23 cellular contexts compared by ENCODE assay signal in the genomic region with DNA sequence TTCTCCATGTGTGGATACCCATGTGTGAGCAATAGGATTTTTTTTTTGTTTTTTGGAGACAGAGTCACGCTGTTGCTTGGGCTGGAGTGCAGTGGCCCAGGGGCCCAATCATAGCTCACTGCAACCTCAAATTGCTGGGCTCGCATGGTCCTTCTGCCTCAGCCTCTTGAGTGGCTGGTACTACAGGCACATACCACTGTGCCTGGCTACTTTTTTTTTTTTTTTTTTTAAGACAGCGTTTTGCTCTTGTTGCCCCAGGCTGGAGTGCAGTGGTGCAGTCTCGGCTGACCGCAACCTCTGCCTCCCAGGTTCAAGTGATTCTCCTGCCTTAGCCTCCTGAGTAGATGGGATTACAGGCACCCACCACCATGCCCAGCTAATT. TPM values are rescaled to one million over a fixed set of nuclear protein-coding genes. Genes with fewer than 3 reads are reported as not detected.
A peak's percentile ranks its signal among the peaks of the same experiment; 100 is the strongest.
DNase-seq lines count a peak whose midpoint lies in the region; ATAC-seq and TF ChIP-seq lines count a peak whose summit lies in the region.
"Had no signal": no experiment of that assay in that cellular context is flagged by ENCODE, and none has a peak within 500 bp of the region (broad histone marks: within the 10 kb centered on the region; RNA-seq: fewer than 3 reads in every experiment).

No MANE protein-coding gene starts in this region.

- peaks cover 12% of the 10 kb centered on the region for H3K36me3 Mint-ChIP-seq in CD4-positive, alpha-beta T cell (ENCODE audit: low read depth)
- H3K36me3 Mint-ChIP-seq in dendritic cell treated with granulocyte-macrophage colony-stimulating factor and Interleukin-4, amounts not matched to agents 40 ng/mL and 50 ng/mL, for 4 days (ENCODE audit: low read depth): peaks cover 76% of the 10 kb centered on the region

- H3K9me3 ChIP-seq in CD4-positive, alpha-beta T cell (ENCODE audit: control insufficient read depth, low read length): no peaks in the 10 kb centered on the region
- H3K9me3 ChIP-seq in HEK293 (ENCODE audit: control insufficient read depth, insufficient read depth, low read depth, low read length) (no peaks in the 10 kb centered on the region), neutrophil (no peaks in the 10 kb centered on the region)
- H3K9me3 ChIP-seq: adrenal gland, sigmoid colon, thyroid gland had no signal

- no peak overlapping the region for H3K4me3 Mint-ChIP-seq in CD4-positive, alpha-beta T cell
- no peak overlapping the region for H3K4me3 Mint-ChIP-seq in dendritic cell treated with granulocyte-macrophage colony-stimulating factor and Interleukin-4, amounts not matched to agents 40 ng/mL and 50 ng/mL, for 4 days
- H3K4me3 Mint-ChIP-seq: mesothelial cell of epicardium, neural progenitor cell had no signal

- H3K27me3 Mint-ChIP-seq in CD4-positive, alpha-beta T cell: no peaks in the 10 kb centered on the region
- H3K27me3 Mint-ChIP-seq in dendritic cell treated with granulocyte-macrophage colony-stimulating factor and Interleukin-4, amounts not matched to agents 40 ng/mL and 50 ng/mL, for 4 days: no peaks in the 10 kb centered on the region

- H3K4me3 ChIP-seq in HEK293 (ENCODE audit: low read depth, low read length) (no peak overlapping the region), neutrophil (ENCODE audit: low read depth in 1 of 2, low read length in 1 of 2) (no peak overlapping the region)
- H3K4me3 ChIP-seq: adrenal gland, GM12878, neural progenitor cell, sigmoid colon, thyroid gland had no signal

- H3K9me3 Mint-ChIP-seq in CD4-positive, alpha-beta T cell: no peaks in the 10 kb centered on the region
- H3K9me3 Mint-ChIP-seq in dendritic cell treated with granulocyte-macrophage colony-stimulating factor and Interleukin-4, amounts not matched to agents 40 ng/mL and 50 ng/mL, for 4 days: no peaks in the 10 kb centered on the region
- H3K9me3 Mint-ChIP-seq: mesothelial cell of epicardium, neural progenitor cell had no signal

- H3K36me3 ChIP-seq in HEK293 (ENCODE audit: control insufficient read depth in 2 of 2, insufficient read depth in 1 of 2, low read length in 2 of 2) (peaks cover 0 to 22% of the 10 kb centered on the region in 2 experiments; a peak in 2 of 3 replicates), neutrophil (peaks cover 44% of the 10 kb centered on the region)
- H3K36me3 ChIP-seq: adrenal gland, neural progenitor cell, thyroid gland had no signal

- CTCF ChIA-PET in CD4-positive, alpha-beta T cell (lab: Charles Lee): interaction anchor here (0.6 kb wide), 1 partner anchor 22 kb away, joined by 3 read pairs; no protein-coding TSS in a partner anchor
- CTCF ChIA-PET in HEK293 (lab: Yijun Ruan, JAX): interaction anchor here (0.6 to 2.3 kb wide), 2 partner anchors 9 to 90 kb away, joined by 5 to 8 read pairs; no protein-coding TSS in a partner anchor

- no peaks in the 10 kb centered on the region for H3K27me3 ChIP-seq in CD4-positive, alpha-beta T cell (ENCODE audit: control insufficient read depth, insufficient read depth, low read length)
- H3K27me3 ChIP-seq in neutrophil: no peaks in the 10 kb centered on the region
- H3K27me3 ChIP-seq: adrenal gland, neural progenitor cell, sigmoid colon, thyroid gland had no signal

- peaks cover 33% of the 10 kb centered on the region for H3K4me1 Mint-ChIP-seq in CD4-positive, alpha-beta T cell (ENCODE audit: low read depth)
- H3K4me1 Mint-ChIP-seq in dendritic cell treated with granulocyte-macrophage colony-stimulating factor and Interleukin-4, amounts not matched to agents 40 ng/mL and 50 ng/mL, for 4 days (ENCODE audit: low read depth): peaks cover 55% of the 10 kb centered on the region
- H3K4me1 Mint-ChIP-seq: mesothelial cell of epicardium had no signal

- POLR2A ChIA-PET in CD4-positive, alpha-beta T cell (lab: Charles Lee): no interaction called here
- POLR2A ChIA-PET in HEK293 (lab: Yijun Ruan, JAX): no interaction called here

- H3K27ac ChIP-seq in CD4-positive, alpha-beta T cell (ENCODE audit: low read depth, low read length): no peak overlapping the region
- H3K27ac ChIP-seq in HEK293 (ENCODE audit: extremely low read depth, low read depth, low read length) (no peak overlapping the region), neutrophil (peak overlapping the region; percentile 79)
- H3K27ac ChIP-seq: neural progenitor cell, sigmoid colon had no signal

- no peak for DNase-seq in CD4-positive, alpha-beta T cell
- no peak for DNase-seq in NCI-H1092 treated with DMSO at 0.1 percent for 48 hours (lab: John Stamatoyannopoulos, UW)
- no peak for DNase-seq in NCI-H446 (lab: John Stamatoyannopoulos, UW)
- no peak for DNase-seq in NCI-H1092 (lab: John Stamatoyannopoulos, UW)
- DNase-seq in left colon: no peak
- DNase-seq: activated CD4-positive, alpha-beta T cell treated with anti-CD3 and anti-CD28 coated beads for 1 hour; adrenal gland; cortex of kidney; DMS79; Karpas-422; left cardiac atrium; NCI-H1930; NCI-H2227 treated with DMSO at 0.1 percent for 48 hours; SHP77; sigmoid colon; SW 1271 had no signal

- intact Hi-C loops in CD4-positive, alpha-beta T cell (cut with DNase I, micrococcal nuclease): no loop called here
- intact Hi-C loops in dendritic cell treated with granulocyte-macrophage colony-stimulating factor and Interleukin-4, amounts not matched to agents 40 ng/mL and 50 ng/mL, for 4 days (cut with micrococcal nuclease): no loop called here
- intact Hi-C loops in left colon (cut with DNase I, micrococcal nuclease): no loop called here

- TF ChIP-seq CTCF in CD4-positive, alpha-beta T cell (IDR thresholded peaks at IDR 0.05): no peak
- TF ChIP-seq CTCF in HEK293 (tag by site-specific recombination; IDR thresholded peaks at IDR 0.05) (no peak), neutrophil (IDR thresholded peaks at IDR 0.05) (no peak)

- H3K4me1 ChIP-seq in HEK293 (ENCODE audit: control insufficient read depth, insufficient read depth, low read length): no peaks in the 10 kb centered on the region
- peaks cover 38 to 41% of the 10 kb centered on the region in 2 experiments for H3K4me1 ChIP-seq in neutrophil (ENCODE audit: control insufficient read depth in 1 of 2, insufficient read depth in 1 of 2, low read depth in 1 of 2, low read length in 1 of 2)
- H3K4me1 ChIP-seq: neural progenitor cell had no signal

- H3K27ac Mint-ChIP-seq in CD4-positive, alpha-beta T cell: peak overlapping the region; percentile 3
- peak overlapping the region; percentile 61 for H3K27ac Mint-ChIP-seq in dendritic cell treated with granulocyte-macrophage colony-stimulating factor and Interleukin-4, amounts not matched to agents 40 ng/mL and 50 ng/mL, for 4 days
- H3K27ac Mint-ChIP-seq: mesothelial cell of epicardium, neural progenitor cell had no signal

- no peak for ATAC-seq in CD4-positive, alpha-beta T cell (ENCODE audit: poor library complexity)
- no peak for ATAC-seq in left colon

TF ChIP-seq in HEK293, 187 proteins besides CTCF, POLR2A, EP300 and RAD21 (continues in another document):
- TF ChIP-seq ZBTB11 (tag by site-specific recombination; conservative IDR thresholded peaks at IDR 0.05; ENCODE audit: low read depth): no peak
- no peak for TF ChIP-seq ZNF654 (tag by site-specific recombination; IDR thresholded peaks at IDR 0.05; ENCODE audit: low read depth)

RNA-seq across cellular contexts. Expression of gene MGRN1, which starts 16.7 kb away (rescaled TPM):
- 10 to 100 TPM; 45.9 to 48.6 TPM for total RNA-seq in CD4-positive, alpha-beta T cell
- 10 to 100 TPM; 71.9 to 84.6 TPM for total RNA-seq in left colon

RNA-seq across cellular contexts. Expression of gene UBALD1, which starts 26.6 kb away (rescaled TPM):
- 10 to 100 TPM; 17.5 to 19.3 TPM for total RNA-seq in CD4-positive, alpha-beta T cell
- total RNA-seq in left colon: 10 to 100 TPM; 17.1 to 19.6 TPM

RNA-seq across cellular contexts. Expression of gene NUDT16L1, which starts 52.1 kb away (rescaled TPM):
- 10 to 100 TPM; 75.2 to 78.9 TPM for total RNA-seq in CD4-positive, alpha-beta T cell
- total RNA-seq in left colon: 10 to 100 TPM; 43.0 to 43.8 TPM
